Comparison of ENCODE assay signal across 1 cellular context in the genomic region with DNA sequence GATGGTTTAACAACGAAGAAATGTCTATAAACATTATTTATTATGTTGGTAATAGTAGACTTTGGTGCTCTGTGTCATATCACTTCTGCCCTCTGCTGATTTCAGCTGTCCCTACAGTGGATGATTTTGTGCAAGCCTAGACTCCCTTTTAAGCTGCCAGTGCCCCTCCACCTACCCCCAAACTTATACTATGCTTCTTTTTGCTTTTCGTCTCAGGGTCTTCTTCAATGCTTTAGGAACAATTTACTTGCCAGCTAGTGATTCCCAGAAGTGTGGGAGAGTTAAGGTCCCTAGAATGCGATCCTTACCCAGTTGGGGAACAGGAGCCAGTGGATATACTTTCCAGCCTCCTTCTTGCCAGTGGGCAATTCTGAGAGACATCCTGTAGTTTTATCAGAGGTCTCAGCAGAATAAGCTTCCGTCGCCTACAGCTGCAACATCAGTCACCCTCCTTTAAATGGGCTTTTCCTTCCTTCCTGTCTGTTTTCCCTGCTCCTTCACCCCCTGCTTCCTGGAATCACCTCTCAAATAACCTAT.
TF ChIP-seq lines count a peak whose summit lies in the region.

No MANE protein-coding gene starts in this region.

TF ChIP-seq in K562, 482 proteins besides CTCF, POLR2A, EP300 and RAD21:
- TF ChIP-seq, protein P1, sequence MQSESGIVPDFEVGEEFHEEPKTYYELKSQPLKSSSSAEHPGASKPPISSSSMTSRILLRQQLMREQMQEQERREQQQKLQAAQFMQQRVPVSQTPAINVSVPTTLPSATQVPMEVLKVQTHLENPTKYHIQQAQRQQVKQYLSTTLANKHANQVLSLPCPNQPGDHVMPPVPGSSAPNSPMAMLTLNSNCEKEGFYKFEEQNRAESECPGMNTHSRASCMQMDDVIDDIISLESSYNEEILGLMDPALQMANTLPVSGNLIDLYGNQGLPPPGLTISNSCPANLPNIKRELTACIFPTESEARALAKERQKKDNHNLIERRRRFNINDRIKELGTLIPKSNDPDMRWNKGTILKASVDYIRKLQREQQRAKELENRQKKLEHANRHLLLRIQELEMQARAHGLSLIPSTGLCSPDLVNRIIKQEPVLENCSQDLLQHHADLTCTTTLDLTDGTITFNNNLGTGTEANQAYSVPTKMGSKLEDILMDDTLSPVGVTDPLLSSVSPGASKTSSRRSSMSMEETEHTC (IDR thresholded peaks at IDR 0.05): no peak
- TF ChIP-seq ETV1 (tag; conservative IDR thresholded peaks at IDR 0.05; ENCODE audit: low read depth) (peak; percentile 59; the same call in 1 of the 2 replicates), OTX1 (CRISPR knock-in tag; IDR thresholded peaks at IDR 0.05) (no peak), MEIS2 (IDR thresholded peaks at IDR 0.05; ENCODE audit: partially characterized antibody) (peak; percentile 57), ZKSCAN8 (CRISPR knock-in tag; IDR thresholded peaks at IDR 0.05) (0 out of 2 replicates have a peak, but pooled peaks have one; percentile 29), PHB2 (IDR thresholded peaks at IDR 0.05; ENCODE audit: low read depth) (no peak), ZNF175 (CRISPR knock-in tag; IDR thresholded peaks at IDR 0.05; ENCODE audit: low read depth) (0 out of 2 replicates have a peak, but pooled peaks have one; percentile 32)
- TF ChIP-seq, protein P2, sequence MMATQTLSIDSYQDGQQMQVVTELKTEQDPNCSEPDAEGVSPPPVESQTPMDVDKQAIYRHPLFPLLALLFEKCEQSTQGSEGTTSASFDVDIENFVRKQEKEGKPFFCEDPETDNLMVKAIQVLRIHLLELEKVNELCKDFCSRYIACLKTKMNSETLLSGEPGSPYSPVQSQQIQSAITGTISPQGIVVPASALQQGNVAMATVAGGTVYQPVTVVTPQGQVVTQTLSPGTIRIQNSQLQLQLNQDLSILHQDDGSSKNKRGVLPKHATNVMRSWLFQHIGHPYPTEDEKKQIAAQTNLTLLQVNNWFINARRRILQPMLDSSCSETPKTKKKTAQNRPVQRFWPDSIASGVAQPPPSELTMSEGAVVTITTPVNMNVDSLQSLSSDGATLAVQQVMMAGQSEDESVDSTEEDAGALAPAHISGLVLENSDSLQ (IDR thresholded peaks at IDR 0.05): 0 out of 2 replicates have a peak, but pooled peaks have one; percentile 19
- TF ChIP-seq, protein P3, sequence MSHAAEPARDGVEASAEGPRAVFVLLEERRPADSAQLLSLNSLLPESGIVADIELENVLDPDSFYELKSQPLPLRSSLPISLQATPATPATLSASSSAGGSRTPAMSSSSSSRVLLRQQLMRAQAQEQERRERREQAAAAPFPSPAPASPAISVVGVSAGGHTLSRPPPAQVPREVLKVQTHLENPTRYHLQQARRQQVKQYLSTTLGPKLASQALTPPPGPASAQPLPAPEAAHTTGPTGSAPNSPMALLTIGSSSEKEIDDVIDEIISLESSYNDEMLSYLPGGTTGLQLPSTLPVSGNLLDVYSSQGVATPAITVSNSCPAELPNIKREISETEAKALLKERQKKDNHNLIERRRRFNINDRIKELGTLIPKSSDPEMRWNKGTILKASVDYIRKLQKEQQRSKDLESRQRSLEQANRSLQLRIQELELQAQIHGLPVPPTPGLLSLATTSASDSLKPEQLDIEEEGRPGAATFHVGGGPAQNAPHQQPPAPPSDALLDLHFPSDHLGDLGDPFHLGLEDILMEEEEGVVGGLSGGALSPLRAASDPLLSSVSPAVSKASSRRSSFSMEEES (CRISPR knock-in tag; IDR thresholded peaks at IDR 0.05): no peak
- TF ChIP-seq, protein P4, sequence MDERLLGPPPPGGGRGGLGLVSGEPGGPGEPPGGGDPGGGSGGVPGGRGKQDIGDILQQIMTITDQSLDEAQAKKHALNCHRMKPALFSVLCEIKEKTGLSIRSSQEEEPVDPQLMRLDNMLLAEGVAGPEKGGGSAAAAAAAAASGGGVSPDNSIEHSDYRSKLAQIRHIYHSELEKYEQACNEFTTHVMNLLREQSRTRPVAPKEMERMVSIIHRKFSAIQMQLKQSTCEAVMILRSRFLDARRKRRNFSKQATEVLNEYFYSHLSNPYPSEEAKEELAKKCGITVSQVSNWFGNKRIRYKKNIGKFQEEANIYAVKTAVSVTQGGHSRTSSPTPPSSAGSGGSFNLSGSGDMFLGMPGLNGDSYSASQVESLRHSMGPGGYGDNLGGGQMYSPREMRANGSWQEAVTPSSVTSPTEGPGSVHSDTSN (CRISPR knock-in tag; IDR thresholded peaks at IDR 0.05; ENCODE audit: low read depth): no peak
- TF ChIP-seq, protein P4 (tag; conservative IDR thresholded peaks at IDR 0.05; ENCODE audit: low read depth): peak; percentile 26
